Comparison of ENCODE assay signal across 35 cellular contexts in genomic region chr2:111999809-112000208, GRCh38. TPM values are rescaled to one million over a fixed set of nuclear protein-coding genes. Genes with fewer than 3 reads are reported as not detected.
DNase-seq lines count a peak whose midpoint lies in the region; ATAC-seq, FAIRE-seq and TF ChIP-seq lines count a peak whose summit lies in the region.
"Had no signal": no experiment of that assay in that cellular context is flagged by ENCODE, and none has a peak within 500 bp of the region (broad histone marks: within the 10 kb centered on the region; RNA-seq: fewer than 3 reads in every experiment).

No MANE protein-coding gene starts in this region.

- in situ Hi-C loops in K562 (cut with MboI), result no loop called here

- no peaks in the 10 kb centered on the region for H3K79me1 ChIP-seq in mesendoderm (ENCODE audit: low read length)

- H3K36me3 ChIP-seq in K562 (ENCODE audit: control insufficient read depth, insufficient read depth, low read length) (no peaks in the 10 kb centered on the region), mesendoderm (ENCODE audit: control insufficient read depth, insufficient read depth, low read length) (peaks cover 4% of the 10 kb centered on the region)
- H3K36me3 ChIP-seq: BE2C, BLaER1 had no signal

- CTCF ChIA-PET in K562 (lab: Yijun Ruan, JAX; ENCODE audit: low intra/inter-chr PET ratio), result no interaction called here

- H3K27me3 ChIP-seq in K562 (ENCODE audit: control insufficient read depth in 2 of 2, insufficient read depth in 2 of 2, low read length in 2 of 2) (peaks cover 0 to 8% of the 10 kb centered on the region in 2 experiments; a peak in 1 of 5 replicates), mesendoderm (ENCODE audit: insufficient read depth, low read length, poor library complexity) (no peaks in the 10 kb centered on the region)
- H3K27me3 ChIP-seq: BE2C; BLaER1; BLaER1 treated with 17β-estradiol and CSF1 and Interleukin-3, amounts not matched to agents 10 nM and 100 nM had no signal

- no peak overlapping the region for H3K4me3 ChIP-seq in K562
- no peak overlapping the region for H3K4me3 ChIP-seq in mesendoderm (ENCODE audit: low read length)
- H3K4me3 ChIP-seq: A549; BLaER1; BLaER1 treated with 17β-estradiol and CSF1 and Interleukin-3, amounts not matched to agents 10 nM and 100 nM had no signal

- no TSS peak for BruUV-seq in K562 (replicated peaks; lab: Mats Ljungman, UMichigan)

- H3K9me3 Mint-ChIP-seq in type B pancreatic cell, result peaks cover 11% of the 10 kb centered on the region
- H3K9me3 Mint-ChIP-seq: CD14-positive monocyte; CD4-positive, alpha-beta memory T cell; CD4-positive, alpha-beta T cell; CD8-positive, alpha-beta memory T cell; CD8-positive, alpha-beta T cell had no signal

- ATAC-seq in K562 (no peak), HG03378 (IDR thresholded peaks at IDR 0.05; ENCODE audit: unreplicated experiment) (no peak), HG03159 (IDR thresholded peaks at IDR 0.05; ENCODE audit: unreplicated experiment) (no peak)
- ATAC-seq: A549; CD8-positive, alpha-beta T cell had no signal

- no peak overlapping the region for H4K8ac ChIP-seq in mesendoderm (ENCODE audit: low read depth, low read length)

- H3K4ac ChIP-seq in mesendoderm (ENCODE audit: low read depth, low read length), result no peak overlapping the region

- H2AFZ ChIP-seq in K562 (ENCODE audit: low read depth, low read length), result no peak overlapping the region

- H3K27ac ChIP-seq in K562 (ENCODE audit: extremely low read depth, low read depth, low read length), result no peak overlapping the region
- no peak overlapping the region for H3K27ac ChIP-seq in mesendoderm (ENCODE audit: low read depth, low read length)
- H3K27ac ChIP-seq: 22Rv1, A549, BLaER1, C4-2B had no signal

- no peaks in the 10 kb centered on the region for H4K20me1 ChIP-seq in K562 (replicated peaks; ENCODE audit: control insufficient read depth, insufficient read depth, low read length)
- H4K20me1 ChIP-seq: BLaER1; BLaER1 treated with 17β-estradiol and CSF1 and Interleukin-3, amounts not matched to agents 10 nM and 100 nM had no signal

- TF ChIP-seq EP300 in K562 (IDR thresholded peaks at IDR 0.05; ENCODE audit: low read length), result no peak

- H3K4me1 ChIP-seq in K562 (replicated peaks in 1 of 2; ENCODE audit: control insufficient read depth in 2 of 2, insufficient read depth in 2 of 2, low read length in 2 of 2), result peaks cover 0 to 3% of the 10 kb centered on the region in 2 experiments; a peak in 1 of 5 replicates
- no peaks in the 10 kb centered on the region for H3K4me1 ChIP-seq in mesendoderm (ENCODE audit: control insufficient read depth, low read depth, low read length)
- H3K4me1 ChIP-seq: A549, BE2C had no signal

- TF ChIP-seq CTCF in K562 (IDR thresholded peaks at IDR 0.05 in 2 of 3, conservative IDR thresholded peaks at IDR 0.05 in 1 of 3; ENCODE audit: insufficient read depth in 2 of 3, low read depth in 1 of 3, low read length in 3 of 3), result no peak
- TF ChIP-seq CTCF in type B pancreatic cell (conservative IDR thresholded peaks at IDR 0.05), result no peak

- POLR2A ChIA-PET in K562 (lab: Yijun Ruan, JAX), result no interaction called here

- 33% methylated on average over 4 of the region's 4 CpGs for WGBS in K562 (ENCODE audit: insufficient coverage, low coverage, missing lambda C conversion rate)
- no CpG with 5 or more reads among the region's 4 CpGs for WGBS in mesendoderm (ENCODE audit: extremely low coverage, insufficient coverage, low lambda C conversion rate)

- H3K36me3 Mint-ChIP-seq in type B pancreatic cell, result peaks cover 48% of the 10 kb centered on the region
- H3K36me3 Mint-ChIP-seq: CD4-positive, alpha-beta memory T cell; CD4-positive, CD25-positive, alpha-beta regulatory T cell; CD8-positive, alpha-beta memory T cell; CD8-positive, alpha-beta T cell had no signal

- H2BK120ac ChIP-seq in mesendoderm (ENCODE audit: low read depth, low read length), result no peak overlapping the region

- TF ChIP-seq POLR2A in GM12891 (IDR thresholded peaks at IDR 0.05; ENCODE audit: low read depth, low read length) (no peak), K562 (conservative IDR thresholded peaks at IDR 0.05) (no peak)

- peaks cover 10% of the 10 kb centered on the region for H3K4me1 Mint-ChIP-seq in type B pancreatic cell (ENCODE audit: unreplicated experiment)
- H3K4me1 Mint-ChIP-seq: CD4-positive, alpha-beta memory T cell; CD4-positive, CD25-positive, alpha-beta regulatory T cell; CD8-positive, alpha-beta memory T cell had no signal

- peak overlapping the region; percentile 13 for H3K4me3 Mint-ChIP-seq in type B pancreatic cell
- H3K4me3 Mint-ChIP-seq: B cell; CD14-positive monocyte; CD4-positive, alpha-beta memory T cell; CD4-positive, alpha-beta T cell; CD4-positive, CD25-positive, alpha-beta regulatory T cell; CD8-positive, alpha-beta memory T cell; CD8-positive, alpha-beta T cell had no signal

- no peaks in the 10 kb centered on the region for H3K79me2 ChIP-seq in K562 (ENCODE audit: control insufficient read depth, insufficient read depth, low read length)
- H3K79me2 ChIP-seq in mesendoderm (ENCODE audit: control insufficient read depth, insufficient read depth, low read length), result no peaks in the 10 kb centered on the region

- no peaks in the 10 kb centered on the region for H3K9me3 ChIP-seq in K562 (replicated peaks; ENCODE audit: control insufficient read depth, insufficient read depth, low read depth, low read length)
- H3K9me3 ChIP-seq: A549, BE2C, BLaER1, Caco-2 had no signal

- H3K56ac ChIP-seq in mesendoderm (ENCODE audit: low read length), result no peak overlapping the region

- no peak overlapping the region for H2BK15ac ChIP-seq in mesendoderm (replicated peaks; ENCODE audit: low read depth)

- intact Hi-C loops in K562 (cut with micrococcal nuclease), result no loop called here

- H2BK5ac ChIP-seq in mesendoderm (ENCODE audit: low read length), result no peak overlapping the region

- FAIRE-seq in GM12891 (lab: Jason Lieb, UNC) (peak; percentile 33), K562 (lab: Jason Lieb, UNC) (no peak)
- FAIRE-seq: A204.1, A549, D721Med had no signal

- no peaks in the 10 kb centered on the region for H3K27me3 Mint-ChIP-seq in type B pancreatic cell
- H3K27me3 Mint-ChIP-seq: B cell; CD4-positive, alpha-beta memory T cell; CD4-positive, alpha-beta T cell had no signal

- H3K4me2 ChIP-seq in K562 (ENCODE audit: insufficient read depth, low read length) (no peak overlapping the region), mesendoderm (ENCODE audit: low read length) (no peak overlapping the region)
- H3K4me2 ChIP-seq: A549, BLaER1 had no signal

- DNase-seq in GM12891 (ENCODE audit: insufficient read length, low spot score), result no peak
- DNase-seq in K562 (ENCODE audit: extremely low read depth in 1 of 4, low spot score in 3 of 4), result no peak
- DNase-seq in type B pancreatic cell (ENCODE audit: extremely low spot score, unreplicated experiment), result no peak
- no peak for DNase-seq in mesendoderm
- DNase-seq: 8988T; ACHN; AML-193; BE2C; C1 segment of cervical spinal cord; Caco-2; Calu3; CD4-positive, alpha-beta memory T cell; CD4-positive, alpha-beta T cell; CD4-positive, CD25-positive, alpha-beta regulatory T cell; CD8-positive, alpha-beta memory T cell; CD8-positive, alpha-beta T cell; COR-L47; DMS 273 treated with DMSO at 0.1 percent for 48 hours; DMS153; DMS53; DMS79; DMS79 treated with DMSO at 0.1 percent for 48 hours; DND-41; EL had no signal

- no peak overlapping the region for H3K9ac ChIP-seq in K562 (ENCODE audit: insufficient read depth in 1 of 2, low read depth in 2 of 2, low read length in 2 of 2)
- H3K9ac ChIP-seq in mesendoderm (ENCODE audit: low read length), result no peak overlapping the region
- H3K9ac ChIP-seq: BLaER1 had no signal

- H3K23ac ChIP-seq in mesendoderm (ENCODE audit: low read length), result no peak overlapping the region

- no peak overlapping the region for H3K18ac ChIP-seq in mesendoderm (ENCODE audit: low read length)

- H3K9me1 ChIP-seq in K562 (ENCODE audit: control insufficient read depth, insufficient read depth, low read length), result no peaks in the 10 kb centered on the region

- no peak for TF ChIP-seq RAD21 in K562 (CRISPR knock-in tag; conservative IDR thresholded peaks at IDR 0.05 in 1 of 2, IDR thresholded peaks at IDR 0.05 in 1 of 2)

- no peak overlapping the region for H2AK5ac ChIP-seq in mesendoderm (ENCODE audit: low read length)

- no peak overlapping the region for H4K5ac ChIP-seq in mesendoderm (ENCODE audit: low read length)

- peak overlapping the region; percentile 86 for H3K27ac Mint-ChIP-seq in type B pancreatic cell
- H3K27ac Mint-ChIP-seq: B cell; CD4-positive, alpha-beta memory T cell; CD4-positive, alpha-beta T cell; CD4-positive, CD25-positive, alpha-beta regulatory T cell; CD8-positive, alpha-beta T cell had no signal

TF ChIP-seq in GM12891, 5 proteins besides CTCF, POLR2A, EP300 and RAD21 (continues in another document):
- TF ChIP-seq SPI1 (IDR thresholded peaks at IDR 0.05; ENCODE audit: low read depth, low read length) (no peak), POLR2AphosphoS5 (IDR thresholded peaks at IDR 0.05; ENCODE audit: low read depth, low read length) (no peak), TAF1 (IDR thresholded peaks at IDR 0.05; ENCODE audit: low read depth, low read length) (no peak)

TF ChIP-seq in K562, 482 proteins besides CTCF, POLR2A, EP300 and RAD21 (continues in another document):
- TF ChIP-seq ETS2 (tag; IDR thresholded peaks at IDR 0.05; ENCODE audit: borderline replicate concordance, poor library complexity, severe bottlenecking) (no peak), ZNF57 (CRISPR knock-in tag; IDR thresholded peaks at IDR 0.05) (peak; percentile 99), EZH2 (IDR thresholded peaks at IDR 0.05; ENCODE audit: borderline replicate concordance, low read depth, low read length) (no peak)

RNA-seq across cellular contexts. Expression of gene TMEM87B, which starts 55.3 kb away (rescaled TPM):
- 17.4 TPM for polyA plus RNA-seq in GM12891 (2012; ENCODE audit: low read depth, missing spikeins)
- 14.2 and 41.0 TPM in 2 replicates for total RNA-seq in K562 (2011; cell fraction: chromatin; rRNA removed; ENCODE audit: low replicate concordance)
- 13.8 TPM in 2 replicates for total RNA-seq in K562 (2011; cell fraction: nucleolus; rRNA removed)
- total RNA-seq in K562 (2011; cell fraction: nucleoplasm; rRNA removed), result 28.9 and 49.0 TPM in 2 replicates
- total RNA-seq in K562 (2014; rRNA removed) (5.7 and 6.8 TPM in 2 replicates), K562 (2014; rRNA removed; fragmentation: Illumina TruSeq; extraction: Trizol) (17.1 and 17.9 TPM in 2 replicates), K562 (2015; rRNA removed; fragmentation: Illumina TruSeq; extraction: Trizol) (11.5 and 12.3 TPM in 2 replicates), K562 (2021) (11.0 and 11.3 TPM in 2 replicates), type B pancreatic cell (ENCODE audit: low replicate concordance) (15.5 and 27.2 TPM in 2 replicates)
- polyA plus RNA-seq in K562 (2011; rRNA removed) (11.5 and 17.1 TPM in 2 replicates), K562 (2014; fragmentation: Illumina TruSeq; extraction: Trizol) (12.6 and 14.4 TPM in 2 replicates), K562 (2014; fragmentation: Nextera tagmentation; extraction: Ambion mirVana) (1 to 10 TPM; 3.7 to 5.8 TPM), K562 (2014; rRNA removed) (7.6 and 9.5 TPM in 2 replicates)
- 4.0 and 20.9 TPM in 2 replicates for polyA plus RNA-seq in K562 (2011; cell fraction: cytosol; rRNA removed)
- 13.9 and 19.8 TPM in 2 replicates for polyA plus RNA-seq in K562 (2011; cell fraction: nucleus; rRNA removed)
- 14.0 and 14.2 TPM in 2 replicates for polyA plus RNA-seq in K562 (2012)
- 14.1 and 20.0 TPM in 2 replicates for polyA minus RNA-seq in K562 (2011; rRNA and poly(A)+ RNA removed)
- 14.9 and 19.5 TPM in 2 replicates for polyA minus RNA-seq in K562 (2011; cell fraction: cytosol; rRNA and poly(A)+ RNA removed)
- polyA minus RNA-seq in K562 (2011; cell fraction: nucleus; rRNA and poly(A)+ RNA removed), result 8.6 and 14.1 TPM in 2 replicates
- polyA plus RNA-seq in mesendoderm (2013, experiment 1 of 2), result 11.2 TPM
- 11.0 TPM for polyA plus RNA-seq in mesendoderm (2013, experiment 2 of 2)
